35 cellular contexts compared by ENCODE assay signal in the genomic region with DNA sequence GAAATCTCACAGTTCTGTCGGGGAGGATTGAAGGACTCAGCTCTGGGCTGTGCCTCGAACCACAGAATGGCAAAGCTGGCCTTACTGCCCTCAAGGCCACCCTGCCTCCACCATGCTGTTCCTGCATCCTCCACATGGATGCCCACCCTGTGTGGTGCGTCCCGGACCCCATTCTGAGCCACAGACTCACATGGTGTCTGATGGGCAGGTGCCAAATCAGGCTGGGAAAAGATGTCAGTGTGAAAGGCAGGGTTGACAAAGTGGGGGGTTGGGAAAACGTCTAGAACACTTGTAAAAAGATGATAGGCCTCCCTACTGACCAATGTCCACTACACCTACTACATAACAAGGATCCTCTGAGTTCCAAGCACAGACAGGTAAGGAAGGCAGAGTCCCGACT.
"Had no signal": no experiment of that assay in that cellular context is flagged by ENCODE, and none has a peak within 500 bp of the region (broad histone marks: within the 10 kb centered on the region; RNA-seq: fewer than 3 reads in every experiment).

No MANE protein-coding gene starts in this region.

- H3K27me3 ChIP-seq: MG63 had no signal

- H3K27ac ChIP-seq: KMS-11 had no signal

- H3K9ac ChIP-seq: KMS-11 had no signal

- H3K4me2 ChIP-seq: KMS-11 had no signal

- DNase-seq: Karpas-422, Kasumi-1, MG63, MM.1S, MV-4-11, NCI-H1048, NCI-H1092, NCI-H1092 treated with DMSO at 0.1 percent for 48 hours, NCI-H1105, NCI-H1105 treated with DMSO at 0.1 percent for 48 hours, NCI-H1417, NCI-H1417 treated with DMSO at 0.1 percent for 48 hours, NCI-H1436, NCI-H1436 treated with DMSO at 0.1 percent for 48 hours, NCI-H146, NCI-H1694, NCI-H1694 treated with DMSO at 0.1 percent for 48 hours, NCI-H187, NCI-H187 treated with DMSO at 0.1 percent for 48 hours, NCI-H1930, NCI-H2029, NCI-H2029 treated with DMSO at 0.1 percent for 48 hours, NCI-H2081, NCI-H2081 treated with DMSO at 0.1 percent for 48 hours, NCI-H2107, NCI-H2171, NCI-H2171 treated with DMSO at 0.1 percent for 48 hours, NCI-H2227 treated with DMSO at 0.1 percent for 48 hours, NCI-H226, NCI-H345, NCI-H446, NCI-H446 treated with DMSO at 0.1 percent for 48 hours, NCI-H510A, NCI-H510A treated with DMSO at 0.1 percent for 48 hours had no signal

- H3K36me3 ChIP-seq: MG63 had no signal

- H3K4me3 ChIP-seq: MG63 had no signal
